In genomic region chr1:15983275-15983674, GRCh38 we compare ENCODE assay signal across 2 cellular contexts.
TF ChIP-seq lines count a peak whose summit lies in the region.

No MANE protein-coding gene starts in this region.

TF ChIP-seq in IMR-90, 13 proteins besides CTCF, POLR2A, EP300 and RAD21:
- no peak for TF ChIP-seq CEBPB (IDR thresholded peaks at IDR 0.05; ENCODE audit: low read depth, low read length)

TF ChIP-seq in WTC11, 78 proteins besides CTCF, POLR2A, EP300 and RAD21:
- TF ChIP-seq, protein P1, sequence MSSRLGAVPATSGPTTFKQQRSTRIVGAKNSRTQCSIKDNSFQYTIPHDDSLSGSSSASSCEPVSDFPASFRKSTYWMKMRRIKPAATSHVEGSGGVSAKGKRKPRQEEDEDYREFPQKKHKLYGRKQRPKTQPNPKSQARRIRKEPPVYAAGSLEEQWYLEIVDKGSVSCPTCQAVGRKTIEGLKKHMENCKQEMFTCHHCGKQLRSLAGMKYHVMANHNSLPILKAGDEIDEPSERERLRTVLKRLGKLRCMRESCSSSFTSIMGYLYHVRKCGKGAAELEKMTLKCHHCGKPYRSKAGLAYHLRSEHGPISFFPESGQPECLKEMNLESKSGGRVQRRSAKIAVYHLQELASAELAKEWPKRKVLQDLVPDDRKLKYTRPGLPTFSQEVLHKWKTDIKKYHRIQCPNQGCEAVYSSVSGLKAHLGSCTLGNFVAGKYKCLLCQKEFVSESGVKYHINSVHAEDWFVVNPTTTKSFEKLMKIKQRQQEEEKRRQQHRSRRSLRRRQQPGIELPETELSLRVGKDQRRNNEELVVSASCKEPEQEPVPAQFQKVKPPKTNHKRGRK (CRISPR knock-in tag; IDR thresholded peaks at IDR 0.05; ENCODE audit: borderline replicate concordance), result no peak
- TF ChIP-seq ATF3 (CRISPR knock-in tag; conservative IDR thresholded peaks at IDR 0.05) (no peak), SMAD3 (CRISPR knock-in tag; IDR thresholded peaks at IDR 0.05; ENCODE audit: borderline replicate concordance) (no peak), ZNF138 (CRISPR knock-in tag; conservative IDR thresholded peaks at IDR 0.05) (no peak), TP53 (CRISPR knock-in tag; IDR thresholded peaks at IDR 0.05) (no peak), EMX1 (CRISPR knock-in tag; IDR thresholded peaks at IDR 0.05) (no peak), ZNF121 (CRISPR knock-in tag; IDR thresholded peaks at IDR 0.05) (no peak), NR3C1 (CRISPR knock-in tag; conservative IDR thresholded peaks at IDR 0.05; ENCODE audit: low read depth) (no peak), OVOL2 (CRISPR knock-in tag; IDR thresholded peaks at IDR 0.05; ENCODE audit: borderline replicate concordance) (no peak), NFE2L1 (CRISPR knock-in tag; IDR thresholded peaks at IDR 0.05) (no peak), ZNF396 (CRISPR knock-in tag; IDR thresholded peaks at IDR 0.05; ENCODE audit: borderline replicate concordance) (no peak), ZNF232 (CRISPR knock-in tag; IDR thresholded peaks at IDR 0.05) (no peak), SMAD4 (CRISPR knock-in tag; IDR thresholded peaks at IDR 0.05) (no peak), GTF2I (CRISPR knock-in tag; conservative IDR thresholded peaks at IDR 0.05) (no peak), IRF1 (CRISPR knock-in tag; IDR thresholded peaks at IDR 0.05) (no peak), MYBL2 (CRISPR knock-in tag; IDR thresholded peaks at IDR 0.05) (no peak), GABPB1 (CRISPR knock-in tag; IDR thresholded peaks at IDR 0.05) (no peak)
- TF ChIP-seq, protein P2, sequence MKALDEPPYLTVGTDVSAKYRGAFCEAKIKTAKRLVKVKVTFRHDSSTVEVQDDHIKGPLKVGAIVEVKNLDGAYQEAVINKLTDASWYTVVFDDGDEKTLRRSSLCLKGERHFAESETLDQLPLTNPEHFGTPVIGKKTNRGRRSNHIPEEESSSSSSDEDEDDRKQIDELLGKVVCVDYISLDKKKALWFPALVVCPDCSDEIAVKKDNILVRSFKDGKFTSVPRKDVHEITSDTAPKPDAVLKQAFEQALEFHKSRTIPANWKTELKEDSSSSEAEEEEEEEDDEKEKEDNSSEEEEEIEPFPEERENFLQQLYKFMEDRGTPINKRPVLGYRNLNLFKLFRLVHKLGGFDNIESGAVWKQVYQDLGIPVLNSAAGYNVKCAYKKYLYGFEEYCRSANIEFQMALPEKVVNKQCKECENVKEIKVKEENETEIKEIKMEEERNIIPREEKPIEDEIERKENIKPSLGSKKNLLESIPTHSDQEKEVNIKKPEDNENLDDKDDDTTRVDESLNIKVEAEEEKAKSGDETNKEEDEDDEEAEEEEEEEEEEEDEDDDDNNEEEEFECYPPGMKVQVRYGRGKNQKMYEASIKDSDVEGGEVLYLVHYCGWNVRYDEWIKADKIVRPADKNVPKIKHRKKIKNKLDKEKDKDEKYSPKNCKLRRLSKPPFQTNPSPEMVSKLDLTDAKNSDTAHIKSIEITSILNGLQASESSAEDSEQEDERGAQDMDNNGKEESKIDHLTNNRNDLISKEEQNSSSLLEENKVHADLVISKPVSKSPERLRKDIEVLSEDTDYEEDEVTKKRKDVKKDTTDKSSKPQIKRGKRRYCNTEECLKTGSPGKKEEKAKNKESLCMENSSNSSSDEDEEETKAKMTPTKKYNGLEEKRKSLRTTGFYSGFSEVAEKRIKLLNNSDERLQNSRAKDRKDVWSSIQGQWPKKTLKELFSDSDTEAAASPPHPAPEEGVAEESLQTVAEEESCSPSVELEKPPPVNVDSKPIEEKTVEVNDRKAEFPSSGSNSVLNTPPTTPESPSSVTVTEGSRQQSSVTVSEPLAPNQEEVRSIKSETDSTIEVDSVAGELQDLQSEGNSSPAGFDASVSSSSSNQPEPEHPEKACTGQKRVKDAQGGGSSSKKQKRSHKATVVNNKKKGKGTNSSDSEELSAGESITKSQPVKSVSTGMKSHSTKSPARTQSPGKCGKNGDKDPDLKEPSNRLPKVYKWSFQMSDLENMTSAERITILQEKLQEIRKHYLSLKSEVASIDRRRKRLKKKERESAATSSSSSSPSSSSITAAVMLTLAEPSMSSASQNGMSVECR (CRISPR knock-in tag; IDR thresholded peaks at IDR 0.05; ENCODE audit: borderline replicate concordance), result no peak
- TF ChIP-seq, protein P3, sequence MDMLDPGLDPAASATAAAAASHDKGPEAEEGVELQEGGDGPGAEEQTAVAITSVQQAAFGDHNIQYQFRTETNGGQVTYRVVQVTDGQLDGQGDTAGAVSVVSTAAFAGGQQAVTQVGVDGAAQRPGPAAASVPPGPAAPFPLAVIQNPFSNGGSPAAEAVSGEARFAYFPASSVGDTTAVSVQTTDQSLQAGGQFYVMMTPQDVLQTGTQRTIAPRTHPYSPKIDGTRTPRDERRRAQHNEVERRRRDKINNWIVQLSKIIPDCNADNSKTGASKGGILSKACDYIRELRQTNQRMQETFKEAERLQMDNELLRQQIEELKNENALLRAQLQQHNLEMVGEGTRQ (CRISPR knock-in tag; IDR thresholded peaks at IDR 0.05), result no peak
